9 cellular contexts compared by ENCODE assay signal in genomic region chr5:53479656-53480473, GRCh38. TPM values are rescaled to one million over a fixed set of nuclear protein-coding genes. Genes with fewer than 3 reads are reported as not detected.
DNase-seq lines count a peak whose midpoint lies in the region; ATAC-seq lines count a peak whose summit lies in the region.
"Had no signal": no experiment of that assay in that cellular context is flagged by ENCODE, and none has a peak within 500 bp of the region (broad histone marks: within the 10 kb centered on the region; RNA-seq: fewer than 3 reads in every experiment).

No MANE protein-coding gene starts in this region.

- H3K4me1 ChIP-seq in adipocyte (ENCODE audit: control insufficient read depth, insufficient read depth, low read length) (peaks cover 28% of the 10 kb centered on the region), right cardiac atrium (ENCODE audit: control insufficient read depth, insufficient read depth, low read length) (no peaks in the 10 kb centered on the region), rectal smooth muscle tissue (ENCODE audit: control insufficient read depth, insufficient read depth, low read length) (no peaks in the 10 kb centered on the region)

- in situ Hi-C loops in ACHN (cut with HindIII; ENCODE audit: low pct_ligation_motif_present, low pct_unique_long_range_greater_than_20kb, low sequenced_read_pairs), result no loop called here

- peaks cover 13% of the 10 kb centered on the region for H3K36me3 ChIP-seq in adipocyte (ENCODE audit: control insufficient read depth, insufficient read depth, low read length, severe bottlenecking)
- H3K36me3 ChIP-seq in rectal smooth muscle tissue (ENCODE audit: control insufficient read depth, insufficient read depth, low read length), result no peaks in the 10 kb centered on the region

- H3K27ac ChIP-seq in right cardiac atrium (ENCODE audit: low read length) (peak overlapping the region; percentile 62), rectal smooth muscle tissue (ENCODE audit: low read depth, low read length) (peak overlapping the region; percentile 72)
- H3K27ac ChIP-seq: 22Rv1 had no signal

- no peaks in the 10 kb centered on the region for H3K27me3 ChIP-seq in adipocyte (replicated peaks; ENCODE audit: control insufficient read depth, insufficient read depth, low read length)
- no peaks in the 10 kb centered on the region for H3K27me3 ChIP-seq in right cardiac atrium (ENCODE audit: control insufficient read depth, insufficient read depth)
- H3K27me3 ChIP-seq in rectal smooth muscle tissue (ENCODE audit: control insufficient read depth, insufficient read depth, low read length), result no peaks in the 10 kb centered on the region

- intact Hi-C loops in right cardiac atrium (cut with DNase I), result loop anchor here (2.0 to 10.0 kb wide), 5 partner anchors 732 to 747 kb away; no protein-coding TSS in a partner anchor

- no peaks in the 10 kb centered on the region for H3K9me3 ChIP-seq in adipocyte (ENCODE audit: control insufficient read depth, low read length)
- no peaks in the 10 kb centered on the region for H3K9me3 ChIP-seq in right cardiac atrium (ENCODE audit: control insufficient read depth, low read length)

- DNase-seq in DMS79 treated with DMSO at 0.1 percent for 48 hours (lab: John Stamatoyannopoulos, UW) (peak; percentile 2), DMS79 (lab: John Stamatoyannopoulos, UW) (no peak), NCI-H526 treated with DMSO at 0.1 percent for 48 hours (lab: John Stamatoyannopoulos, UW) (peak; percentile 16), adipocyte (ENCODE audit: low read depth) (peak; percentile 79), right cardiac atrium (peak; percentile 48 to 89 (median 87)), ACHN (no peak)

- H3K4me3 ChIP-seq in adipocyte (ENCODE audit: low read length) (peak overlapping the region; percentile 93), right cardiac atrium (ENCODE audit: low read length) (peak overlapping the region; percentile 91), rectal smooth muscle tissue (ENCODE audit: low read length) (peak overlapping the region; percentile 79)

- peak overlapping the region; percentile 96 for H3K9ac ChIP-seq in adipocyte (ENCODE audit: low read length)
- H3K9ac ChIP-seq in rectal smooth muscle tissue (ENCODE audit: low read length), result peak overlapping the region; percentile 24

- WGBS in right cardiac atrium, result under 1% methylated on average over 80 of the region's 80 CpGs

- peak; percentile 49 to 69 for ATAC-seq in right cardiac atrium
- ATAC-seq in HG02623 (IDR thresholded peaks at IDR 0.05; ENCODE audit: unreplicated experiment), result no peak

RNA-seq across cellular contexts. Expression of gene FST, which starts 0.6 kb away (rescaled TPM):
- total RNA-seq in right cardiac atrium, result 1 to 10 TPM; 2.3 to 7.1 (median 3.8) TPM
- 3.2 TPM for polyA plus RNA-seq in right cardiac atrium

Comparison
In these comparisons a context has a peak if more than half of its experiments do, and no peak if none do; other contexts are left out.
1. DNase-seq: peak in DMS79 treated with DMSO at 0.1 percent for 48 hours (single experiment), NCI-H526 treated with DMSO at 0.1 percent for 48 hours (single experiment), adipocyte (single experiment) and right cardiac atrium (3 of 3); none in DMS79 (single experiment) and ACHN (single experiment).
2. Peak in every context shown above with its lines, with median percentiles within 50 percentile points of each other: H3K4me3 ChIP-seq.